In genomic region chr12:12439636-12440035, GRCh38 we compare ENCODE assay signal across 11 cellular contexts.
DNase-seq lines count a peak whose midpoint lies in the region; ATAC-seq and TF ChIP-seq lines count a peak whose summit lies in the region.
"Had no signal": no experiment of that assay in that cellular context is flagged by ENCODE, and none has a peak within 500 bp of the region (broad histone marks: within the 10 kb centered on the region; RNA-seq: fewer than 3 reads in every experiment).

No MANE protein-coding gene starts in this region.

- no peak overlapping the region for H2AFZ ChIP-seq in OCI-LY7 (ENCODE audit: low read length)

- H3K4me1 ChIP-seq in liver (ENCODE audit: control insufficient read depth in 4 of 4, insufficient read depth in 4 of 4, low read length in 3 of 4) (peaks cover 8 to 26% (median 9%) of the 10 kb centered on the region in 4 donors), OCI-LY7 (ENCODE audit: insufficient read depth, low read length, poor library complexity, severe bottlenecking) (no peaks in the 10 kb centered on the region), endodermal cell (ENCODE audit: control insufficient read depth, insufficient read depth, low read length) (no peaks in the 10 kb centered on the region)

- no peaks in the 10 kb centered on the region for H4K20me1 ChIP-seq in OCI-LY7 (ENCODE audit: insufficient read depth, low read length)

- POLR2A ChIA-PET in OCI-LY7 (lab: Charles Lee) = interaction anchor here (0.6 to 1.9 kb wide), 2 partner anchors 11 to 34 kb away, joined by 4 to 6 read pairs; no protein-coding TSS in a partner anchor

- H3K27me3 Mint-ChIP-seq in CD14-positive monocyte (ENCODE audit: low read depth in 3 of 3) = no peaks in the 10 kb centered on the region
- no peaks in the 10 kb centered on the region for H3K27me3 Mint-ChIP-seq in endodermal cell (ENCODE audit: insufficient read depth)

- no peak overlapping the region for H3K4me2 ChIP-seq in OCI-LY7 (ENCODE audit: low read length)

- H3K9ac ChIP-seq in liver (ENCODE audit: low read depth in 1 of 2, low read length in 2 of 2) (no peak overlapping the region), endodermal cell (ENCODE audit: extremely low read depth, low read length, poor library complexity, severe bottlenecking) (no peak overlapping the region)

- H3K27ac ChIP-seq in liver (ENCODE audit: low read depth in 1 of 2, low read length in 2 of 2) (peak overlapping the region; percentile 76 to 85), OCI-LY7 (ENCODE audit: low read depth, low read length, poor library complexity, severe bottlenecking) (no peak overlapping the region), endodermal cell (ENCODE audit: low read depth, low read length) (no peak overlapping the region)
- H3K27ac ChIP-seq: cardiac muscle cell, thoracic aorta had no signal

- DNase-seq in CD14-positive monocyte (ENCODE audit: low spot score) (peak; percentile 59), SIG-M5 (lab: John Stamatoyannopoulos, UW) (peak; percentile 74), OCI-LY7 (ENCODE audit: low spot score) (no peak), endodermal cell (no peak), OCI-M1 (lab: John Stamatoyannopoulos, UW) (no peak)
- DNase-seq in activated T-helper 9 cell treated with anti-CD3 and anti-CD28 coated beads, Interleukin-2, amount 50 U/mL, for 16 hours (ENCODE audit: low read depth) = peak; percentile 54
- DNase-seq: NCI-H187 had no signal

- H3K4me1 Mint-ChIP-seq in CD14-positive monocyte (peaks cover 7% of the 10 kb centered on the region), endodermal cell (peaks cover 10% of the 10 kb centered on the region)

- intact Hi-C loops in CD14-positive monocyte (cut with micrococcal nuclease) = loop anchor here in 1 of 2 donors (5.0 to 10.0 kb wide), 3 partner anchors 37 to 125 kb away; partner anchors contain the start of gene DUSP16
- intact Hi-C loops in OCI-LY7 (cut with micrococcal nuclease; ENCODE audit: unreplicated experiment) = no loop called here

- 26% methylated on average over 6 of the region's 6 CpGs for WGBS in liver
- 74% methylated on average over 5 to 6 of the region's 6 CpGs for WGBS in endodermal cell (ENCODE audit: insufficient coverage in 1 of 2, insufficient read length in 1 of 2), 2 experiments

- H3K79me2 ChIP-seq in OCI-LY7 (ENCODE audit: insufficient read depth, low read depth, low read length) = no peaks in the 10 kb centered on the region

- no TSS peak for BruUV-seq in OCI-LY7 (replicated peaks; lab: Mats Ljungman, UMichigan)

- TF ChIP-seq CTCF in CD14-positive monocyte (IDR thresholded peaks at IDR 0.05) (no peak), liver (IDR thresholded peaks at IDR 0.05; ENCODE audit: low read depth, low read length, missing input control) (no peak), OCI-LY7 (conservative IDR thresholded peaks at IDR 0.05; ENCODE audit: low read length) (no peak), endodermal cell (conservative IDR thresholded peaks at IDR 0.05) (no peak)

- H3K4me3 Mint-ChIP-seq in CD14-positive monocyte = no peak overlapping the region
- H3K4me3 Mint-ChIP-seq in endodermal cell = no peak overlapping the region

- H3K27ac Mint-ChIP-seq in CD14-positive monocyte (peak overlapping the region in 4 of 7 donors; percentile 19 to 76 (median 60)), endodermal cell (no peak overlapping the region)

- no peak overlapping the region for H3K4me3 ChIP-seq in liver (ENCODE audit: low read depth in 1 of 3, low read length in 3 of 3)
- no peak overlapping the region for H3K4me3 ChIP-seq in OCI-LY7 (ENCODE audit: low read depth, low read length, poor library complexity, severe bottlenecking)
- H3K4me3 ChIP-seq in endodermal cell (ENCODE audit: low read length) = no peak overlapping the region
- H3K4me3 ChIP-seq: cardiac muscle cell, thoracic aorta had no signal

- TF ChIP-seq RAD21 in liver (IDR thresholded peaks at IDR 0.05) = peak; percentile 54 to 66

- H3K9me3 Mint-ChIP-seq in CD14-positive monocyte (peaks cover 0 to 3% (median 0%) of the 10 kb centered on the region in 7 donors), endodermal cell (no peaks in the 10 kb centered on the region)

- H3K9me2 ChIP-seq in OCI-LY7 (ENCODE audit: insufficient read depth, low read length) = no peaks in the 10 kb centered on the region

- ATAC-seq in HG03135 (IDR thresholded peaks at IDR 0.05; ENCODE audit: unreplicated experiment) = no peak

- H3K36me3 ChIP-seq in liver (ENCODE audit: control insufficient read depth in 4 of 4, insufficient read depth in 3 of 4, low read depth in 1 of 4, low read length in 3 of 4) (peaks cover 0 to 2% (median 0%) of the 10 kb centered on the region in 4 donors), OCI-LY7 (ENCODE audit: insufficient read depth, low read length) (peaks cover 13% of the 10 kb centered on the region), endodermal cell (ENCODE audit: control insufficient read depth, insufficient read depth, low read length) (peaks cover 3% of the 10 kb centered on the region)
- H3K36me3 ChIP-seq: cardiac muscle cell, thoracic aorta had no signal

- CTCF ChIA-PET in OCI-LY7 (lab: Charles Lee; ENCODE audit: unreplicated experiment) = no interaction called here

- H3K27me3 ChIP-seq in liver (ENCODE audit: control insufficient read depth in 4 of 4, insufficient read depth in 4 of 4, low read length in 3 of 4) (no peaks in the 10 kb centered on the region), endodermal cell (ENCODE audit: control insufficient read depth, insufficient read depth, low read length, poor library complexity, severe bottlenecking) (no peaks in the 10 kb centered on the region)
- H3K27me3 ChIP-seq: cardiac muscle cell had no signal

- peaks cover 17 to 31% of the 10 kb centered on the region in 2 donors for H3K36me3 Mint-ChIP-seq in CD14-positive monocyte
- H3K36me3 Mint-ChIP-seq in endodermal cell (ENCODE audit: low read depth) = peaks cover 19% of the 10 kb centered on the region

- H3K9me3 ChIP-seq in liver (ENCODE audit: control insufficient read depth in 4 of 4, low read length in 3 of 4) = no peaks in the 10 kb centered on the region
- H3K9me3 ChIP-seq in OCI-LY7 (ENCODE audit: low read length) = no peaks in the 10 kb centered on the region
- H3K9me3 ChIP-seq in endodermal cell (ENCODE audit: control insufficient read depth, low read length) = no peaks in the 10 kb centered on the region
- H3K9me3 ChIP-seq: thoracic aorta had no signal

TF ChIP-seq in liver, 16 proteins besides CTCF, POLR2A, EP300 and RAD21 (continues in another document):
- TF ChIP-seq NR2F2 (IDR thresholded peaks at IDR 0.05) (peak; percentile 26), HNF4G (IDR thresholded peaks at IDR 0.05) (peak; percentile 25), MAX (IDR thresholded peaks at IDR 0.05) (peak; percentile 82), GABPA (IDR thresholded peaks at IDR 0.05 in 1 of 2, conservative IDR thresholded peaks at IDR 0.05 in 1 of 2) (no peak), JUND (IDR thresholded peaks at IDR 0.05) (peak; percentile 70 to 88), TAF1 (conservative IDR thresholded peaks at IDR 0.05) (peak; percentile 52), YY1 (IDR thresholded peaks at IDR 0.05) (peak; percentile 76), RXRA (IDR thresholded peaks at IDR 0.05) (peak; percentile 87), ATF3 (IDR thresholded peaks at IDR 0.05) (peak; percentile 31), FOXA1 (IDR thresholded peaks at IDR 0.05) (no peak), FOXA2 (IDR thresholded peaks at IDR 0.05) (peak; percentile 35), HNF4A (conservative IDR thresholded peaks at IDR 0.05) (peak; percentile 73 to 74), EGR1 (IDR thresholded peaks at IDR 0.05; ENCODE audit: low read depth in 2 of 2) (no peak), SP1 (IDR thresholded peaks at IDR 0.05) (peak; percentile 91)
- TF ChIP-seq, protein P1, sequence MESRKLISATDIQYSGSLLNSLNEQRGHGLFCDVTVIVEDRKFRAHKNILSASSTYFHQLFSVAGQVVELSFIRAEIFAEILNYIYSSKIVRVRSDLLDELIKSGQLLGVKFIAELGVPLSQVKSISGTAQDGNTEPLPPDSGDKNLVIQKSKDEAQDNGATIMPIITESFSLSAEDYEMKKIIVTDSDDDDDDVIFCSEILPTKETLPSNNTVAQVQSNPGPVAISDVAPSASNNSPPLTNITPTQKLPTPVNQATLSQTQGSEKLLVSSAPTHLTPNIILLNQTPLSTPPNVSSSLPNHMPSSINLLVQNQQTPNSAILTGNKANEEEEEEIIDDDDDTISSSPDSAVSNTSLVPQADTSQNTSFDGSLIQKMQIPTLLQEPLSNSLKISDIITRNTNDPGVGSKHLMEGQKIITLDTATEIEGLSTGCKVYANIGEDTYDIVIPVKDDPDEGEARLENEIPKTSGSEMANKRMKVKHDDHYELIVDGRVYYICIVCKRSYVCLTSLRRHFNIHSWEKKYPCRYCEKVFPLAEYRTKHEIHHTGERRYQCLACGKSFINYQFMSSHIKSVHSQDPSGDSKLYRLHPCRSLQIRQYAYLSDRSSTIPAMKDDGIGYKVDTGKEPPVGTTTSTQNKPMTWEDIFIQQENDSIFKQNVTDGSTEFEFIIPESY (IDR thresholded peaks at IDR 0.05) = no peak

Comparison
In these comparisons a context has a peak if more than half of its experiments do, and no peak if none do; other contexts are left out.
1. DNase-seq: peak in CD14-positive monocyte (single experiment), SIG-M5 (single experiment) and activated T-helper 9 cell treated with anti-CD3 and anti-CD28 coated beads, Interleukin-2, amount 50 U/mL, for 16 hours (single experiment); none in OCI-LY7 (single experiment), endodermal cell (single experiment) and OCI-M1 (single experiment).
2. H3K27ac ChIP-seq: peak in liver (2 of 2); none in OCI-LY7 (single experiment) and endodermal cell (single experiment).